Comparison of ENCODE assay signal across 8 cellular contexts in genomic region chr5:138753794-138754698, GRCh38. TPM values are rescaled to one million over a fixed set of nuclear protein-coding genes. Genes with fewer than 3 reads are reported as not detected.
DNase-seq lines count a peak whose midpoint lies in the region; ATAC-seq lines count a peak whose summit lies in the region.

No MANE protein-coding gene starts in this region.

- peak overlapping the region; percentile 56 for H2BK120ac ChIP-seq in mesendoderm (ENCODE audit: low read depth, low read length)

- H3K18ac ChIP-seq in mesendoderm (ENCODE audit: low read length): peak overlapping the region; percentile 99

- H3K4me1 ChIP-seq in mesendoderm (ENCODE audit: control insufficient read depth, low read depth, low read length): no peaks in the 10 kb centered on the region

- no peak overlapping the region for H2BK15ac ChIP-seq in mesendoderm (replicated peaks; ENCODE audit: low read depth)

- peak overlapping the region; percentile 100 for H3K27ac ChIP-seq in mesendoderm (ENCODE audit: low read depth, low read length)

- H3K79me2 ChIP-seq in mesendoderm (ENCODE audit: control insufficient read depth, insufficient read depth, low read length): peaks cover 48% of the 10 kb centered on the region

- peak overlapping the region; percentile 91 for H4K8ac ChIP-seq in mesendoderm (ENCODE audit: low read depth, low read length)

- peak overlapping the region; percentile 95 for H3K4ac ChIP-seq in mesendoderm (ENCODE audit: low read depth, low read length)

- H3K27me3 ChIP-seq in mesendoderm (ENCODE audit: insufficient read depth, low read length, poor library complexity): no peaks in the 10 kb centered on the region

- peak overlapping the region; percentile 55 for H2BK5ac ChIP-seq in mesendoderm (ENCODE audit: low read length)

- WGBS in mesendoderm (ENCODE audit: extremely low coverage, insufficient coverage, low lambda C conversion rate): 100% methylated on average over 3 of the region's 58 CpGs

- H3K4me3 ChIP-seq in mesendoderm (ENCODE audit: low read length): peak overlapping the region; percentile 97

- peak overlapping the region; percentile 97 for H3K9ac ChIP-seq in mesendoderm (ENCODE audit: low read length)

- peak overlapping the region; percentile 73 for H3K4me2 ChIP-seq in mesendoderm (ENCODE audit: low read length)

- peak overlapping the region; percentile 66 for H3K23ac ChIP-seq in mesendoderm (ENCODE audit: low read length)

- peaks cover 4% of the 10 kb centered on the region for H3K36me3 ChIP-seq in mesendoderm (ENCODE audit: control insufficient read depth, insufficient read depth, low read length)

- no peak overlapping the region for H2AK5ac ChIP-seq in mesendoderm (ENCODE audit: low read length)

- peak; percentile 15 for ATAC-seq in HG02623 (IDR thresholded peaks at IDR 0.05; ENCODE audit: unreplicated experiment)

- DNase-seq in DMS53 treated with DMSO at 0.1 percent for 48 hours (lab: John Stamatoyannopoulos, UW; ENCODE audit: unreplicated experiment): peak; percentile 84
- peak; percentile 51 to 78 for DNase-seq in NCI-H446 (lab: John Stamatoyannopoulos, UW)
- DNase-seq in activated CD8-positive, alpha-beta memory T cell treated with anti-CD3 and anti-CD28 coated beads for 4 hours (ENCODE audit: low read depth in 2 of 2): peak; percentile 20 to 21
- peak; percentile 50 for DNase-seq in epidermal melanocyte (ENCODE audit: insufficient read length, low spot score)
- DNase-seq in mesendoderm: peak; percentile 76
- DNase-seq in stimulated activated CD8-positive, alpha-beta memory T cell treated with anti-CD3 and anti-CD28 coated beads, Interleukin-12 subunit alpha, Interleukin-12 subunit beta, amount 100 ng/mL, for 4 hours (ENCODE audit: low read depth): peak; percentile 22
- no peak for DNase-seq in NCI-H2171 treated with DMSO at 0.1 percent for 48 hours (lab: John Stamatoyannopoulos, UW)

- peaks cover 13% of the 10 kb centered on the region for H3K79me1 ChIP-seq in mesendoderm (ENCODE audit: low read length)

- peak overlapping the region; percentile 95 for H3K56ac ChIP-seq in mesendoderm (ENCODE audit: low read length)

- H4K5ac ChIP-seq in mesendoderm (ENCODE audit: low read length): no peak overlapping the region

RNA-seq across cellular contexts. Expression of gene CTNNA1, which starts 0.8 kb away (rescaled TPM):
- polyA plus RNA-seq in mesendoderm (2013, experiment 1 of 2): 144 TPM
- polyA plus RNA-seq in mesendoderm (2013, experiment 2 of 2): 148 TPM
